In the genomic region with DNA sequence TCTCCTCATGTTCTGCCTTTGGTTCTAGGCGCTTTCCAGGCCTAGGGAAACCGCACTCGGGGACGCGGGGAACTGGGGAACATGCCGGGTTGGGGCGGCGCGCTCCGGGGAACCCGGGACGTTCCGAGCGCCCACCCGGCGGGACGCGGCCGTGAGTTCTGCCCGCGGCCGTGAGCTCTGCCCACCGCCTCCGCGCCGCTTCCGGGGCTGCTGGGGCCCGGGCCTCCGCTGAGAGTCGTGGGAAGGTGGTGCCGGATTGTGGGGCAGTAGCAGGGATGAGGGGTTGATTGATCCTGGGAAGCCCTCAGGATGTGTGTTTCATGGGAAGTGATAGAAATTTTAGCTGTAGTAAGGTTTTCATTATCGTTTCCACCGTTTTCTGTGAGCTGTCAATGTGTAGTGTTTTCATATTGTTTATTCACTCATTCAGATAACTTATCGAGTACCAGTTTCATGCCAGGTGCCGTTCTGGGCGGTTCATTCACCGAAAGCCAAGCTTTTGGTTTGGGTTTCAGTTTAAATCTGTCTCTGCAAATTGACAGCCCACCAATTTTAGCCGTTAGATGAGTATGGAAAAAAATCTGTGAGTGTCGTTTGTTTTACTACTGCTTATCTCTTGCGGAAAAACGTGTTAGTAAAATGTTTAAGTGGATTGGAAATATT, we compare ENCODE assay signal across 8 cellular contexts. TPM values are rescaled to one million over a fixed set of nuclear protein-coding genes. Genes with fewer than 3 reads are reported as not detected.
DNase-seq lines count a peak whose midpoint lies in the region; ATAC-seq and TF ChIP-seq lines count a peak whose summit lies in the region.

No MANE protein-coding gene starts in this region.

- TF ChIP-seq CTCF in retinal pigment epithelial cell (conservative IDR thresholded peaks at IDR 0.05; ENCODE audit: low read depth, low read length): no peak

- peak overlapping the region; percentile 97 for H3K4me3 Mint-ChIP-seq in activated T-cell treated with anti-CD3 and anti-CD28 coated beads, Interleukin-2, amount 50 U/mL, for 4 hours

- no peaks in the 10 kb centered on the region for H3K9me3 ChIP-seq in HUES48 (ENCODE audit: control insufficient read depth, insufficient read depth, low read length)

- no peaks in the 10 kb centered on the region for H3K27me3 Mint-ChIP-seq in activated T-cell treated with anti-CD3 and anti-CD28 coated beads, Interleukin-2, amount 50 U/mL, for 4 hours (ENCODE audit: low read depth)

- H3K4me1 ChIP-seq in HUES48 (ENCODE audit: control insufficient read depth, insufficient read depth, low read length): peaks cover 12% of the 10 kb centered on the region; the same call in 1 of the 2 replicates

- peaks cover 28% of the 10 kb centered on the region for H3K36me3 Mint-ChIP-seq in activated T-cell treated with anti-CD3 and anti-CD28 coated beads, Interleukin-2, amount 50 U/mL, for 4 hours (ENCODE audit: insufficient read depth)

- peak overlapping the region; percentile 44; the same call in 1 of the 2 replicates for H3K9ac ChIP-seq in HUES48 (ENCODE audit: low read depth, low read length)

- H3K27me3 ChIP-seq in HUES48 (ENCODE audit: control insufficient read depth, insufficient read depth, low read length): no peaks in the 10 kb centered on the region

- DNase-seq in ELR (ENCODE audit: low read depth): peak; percentile 33
- no peak for DNase-seq in activated T-cell treated with anti-CD3 and anti-CD28 coated beads, Interleukin-2, amount 50 U/mL, for 4 hours
- no peak for DNase-seq in Right ventricle myocardium superior
- no peak for DNase-seq in retinal pigment epithelial cell (ENCODE audit: low read depth)
- no peak for DNase-seq in GM19240 (ENCODE audit: insufficient read length, low spot score)
- no peak for DNase-seq in KG1 (lab: John Stamatoyannopoulos, UW)

- intact Hi-C loops in Right ventricle myocardium superior (cut with DNase I): no loop called here

- peaks cover 48% of the 10 kb centered on the region for H3K36me3 ChIP-seq in HUES48 (ENCODE audit: control insufficient read depth, insufficient read depth, low read length)

- peak overlapping the region; percentile 2 for H3K27ac ChIP-seq in HUES48 (ENCODE audit: low read depth, low read length)

- no peaks in the 10 kb centered on the region for H3K9me3 Mint-ChIP-seq in activated T-cell treated with anti-CD3 and anti-CD28 coated beads, Interleukin-2, amount 50 U/mL, for 4 hours

- peak; percentile 27 for ATAC-seq in GM21423 (IDR thresholded peaks at IDR 0.05; ENCODE audit: unreplicated experiment)
- peak; percentile 42 to 47 for ATAC-seq in activated T-cell treated with anti-CD3 and anti-CD28 coated beads, Interleukin-2, amount 50 U/mL, for 4 hours
- peak; percentile 63 for ATAC-seq in Right ventricle myocardium superior (ENCODE audit: poor library complexity)

- peaks cover 69% of the 10 kb centered on the region for H3K4me1 Mint-ChIP-seq in activated T-cell treated with anti-CD3 and anti-CD28 coated beads, Interleukin-2, amount 50 U/mL, for 4 hours (ENCODE audit: low read depth)

- H3K4me3 ChIP-seq in HUES48 (ENCODE audit: low read depth, low read length) (peak overlapping the region; percentile 89), retinal pigment epithelial cell (ENCODE audit: low read length) (peak overlapping the region; percentile 82)

RNA-seq across cellular contexts. Expression of a gene that starts 0.7 kb away (rescaled TPM):
- total RNA-seq in activated T-cell treated with anti-CD3 and anti-CD28 coated beads, Interleukin-2, amount 50 U/mL, for 4 hours: 10 to 100 TPM; 57.2 to 64.8 (median 57.9) TPM
- total RNA-seq in Right ventricle myocardium superior: 28.2 TPM

RNA-seq across cellular contexts. Expression of a gene that starts 0.8 kb away (rescaled TPM):
- total RNA-seq in activated T-cell treated with anti-CD3 and anti-CD28 coated beads, Interleukin-2, amount 50 U/mL, for 4 hours: 10 to 100 TPM; 18.2 to 22.5 (median 19.8) TPM
- total RNA-seq in Right ventricle myocardium superior: 4.7 TPM

RNA-seq across cellular contexts. Expression of a gene that starts 18.7 kb away (rescaled TPM):
- total RNA-seq in activated T-cell treated with anti-CD3 and anti-CD28 coated beads, Interleukin-2, amount 50 U/mL, for 4 hours: not detected
- total RNA-seq in Right ventricle myocardium superior: not detected
